In the genomic region with DNA sequence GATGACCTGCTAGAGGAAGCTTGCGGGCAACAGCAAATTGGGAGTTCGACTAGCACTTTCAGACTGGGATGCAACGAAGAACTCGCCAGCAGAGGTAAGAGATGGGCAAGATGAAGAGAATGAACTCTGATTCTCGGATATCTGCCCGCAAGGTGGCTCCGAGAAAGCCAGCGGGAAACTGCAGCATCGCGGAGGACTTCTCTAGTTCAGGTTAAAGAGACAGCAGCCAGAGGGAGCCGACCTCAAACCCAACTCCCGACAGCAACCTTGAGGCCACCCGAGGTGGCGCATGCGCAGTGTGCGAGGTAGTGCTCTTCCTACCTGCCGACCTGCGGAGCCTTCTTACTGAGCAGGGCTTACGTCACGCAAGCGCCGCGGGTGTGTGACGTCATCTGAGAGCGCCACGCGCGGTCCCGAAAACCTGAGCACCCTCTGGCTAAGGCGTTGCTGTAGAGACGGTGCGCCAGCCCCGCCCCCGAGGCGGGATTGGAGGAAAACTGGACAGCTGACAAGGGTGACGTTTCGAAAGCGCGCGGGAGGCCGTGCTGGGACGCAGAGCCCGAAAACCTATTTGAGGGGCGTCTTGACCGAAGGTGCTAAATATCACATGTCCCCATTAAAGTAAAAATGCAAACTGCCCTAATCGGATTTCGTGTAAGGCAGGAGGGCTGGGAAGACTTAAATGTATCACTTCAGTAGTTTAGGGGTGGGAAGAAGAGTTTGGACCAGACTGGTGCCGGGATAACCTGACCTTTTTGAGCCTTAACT, we compare ENCODE assay signal across 8 cellular contexts.
DNase-seq lines count a peak whose midpoint lies in the region; ATAC-seq and TF ChIP-seq lines count a peak whose summit lies in the region.

No MANE protein-coding gene starts in this region.

- TF ChIP-seq CTCF in PC-3 (conservative IDR thresholded peaks at IDR 0.05; ENCODE audit: low read depth, low read length) = no peak

- no peaks in the 10 kb centered on the region for H3F3A ChIP-seq in PC-3 (ENCODE audit: low read length, unreplicated experiment)

- POLR2A ChIA-PET in PC-3 (lab: Charles Lee; ENCODE audit: unreplicated experiment) = interaction anchor here (0.6 kb wide), 1 partner anchor 30 kb away, joined by 3 read pairs; no protein-coding TSS in a partner anchor

- H3K9me2 ChIP-seq in PC-3 (replicated peaks; ENCODE audit: low read length) = no peaks in the 10 kb centered on the region

- no peaks in the 10 kb centered on the region for H4K20me1 ChIP-seq in PC-3 (ENCODE audit: low read length)

- no TSS peak for BruUV-seq in PC-3 (replicated peaks; lab: Mats Ljungman, UMichigan)

- H3K79me2 ChIP-seq in PC-3 (ENCODE audit: low read length) = no peaks in the 10 kb centered on the region

- no peaks in the 10 kb centered on the region for H3K9me3 ChIP-seq in PC-3 (ENCODE audit: low read length)

- peak overlapping the region; percentile 77 for H3K4me2 ChIP-seq in PC-3 (ENCODE audit: low read length)

- intact Hi-C loops in PC-3 (cut with micrococcal nuclease) = loop anchor here (5.0 kb wide), 1 partner anchor 136 kb away; a partner anchor contains a TSS

- H3K4me1 ChIP-seq in PC-3 (ENCODE audit: insufficient read depth, low read length) = peaks cover 13% of the 10 kb centered on the region

- TF ChIP-seq POLR2A in erythroblast (IDR thresholded peaks at IDR 0.05; ENCODE audit: low read length) = peak; percentile 94

- no peak overlapping the region for H3K27ac ChIP-seq in PC-3 (ENCODE audit: low read length)

- H2AFZ ChIP-seq in PC-3 (ENCODE audit: low read length) = peak overlapping the region; percentile 91

- H3K9me3 Mint-ChIP-seq in activated T-cell treated with anti-CD3 and anti-CD28 coated beads, Interleukin-2, amount 50 U/mL, for 24 hours = no peaks in the 10 kb centered on the region

- no peaks in the 10 kb centered on the region for H3K36me3 ChIP-seq in PC-3 (ENCODE audit: low read depth, low read length)

- no peaks in the 10 kb centered on the region for H3K27me3 ChIP-seq in PC-3 (ENCODE audit: low read length)

- no peaks in the 10 kb centered on the region for H3K36me3 Mint-ChIP-seq in activated T-cell treated with anti-CD3 and anti-CD28 coated beads, Interleukin-2, amount 50 U/mL, for 24 hours (ENCODE audit: low read depth)

- no peaks in the 10 kb centered on the region for H3K27me3 Mint-ChIP-seq in activated T-cell treated with anti-CD3 and anti-CD28 coated beads, Interleukin-2, amount 50 U/mL, for 24 hours

- H3K4me3 ChIP-seq in Jurkat, Clone E6-1 (ENCODE audit: low read length) = peak overlapping the region; percentile 76
- peak overlapping the region; percentile 60 for H3K4me3 ChIP-seq in PC-3 (ENCODE audit: low read length)

- peaks cover 55% of the 10 kb centered on the region for H3K4me1 Mint-ChIP-seq in activated T-cell treated with anti-CD3 and anti-CD28 coated beads, Interleukin-2, amount 50 U/mL, for 24 hours (ENCODE audit: low read depth)

- ATAC-seq in GM21619 (IDR thresholded peaks at IDR 0.05; ENCODE audit: unreplicated experiment) (peak; percentile 66), PC-3 (peak; percentile 95)

- CTCF ChIA-PET in PC-3 (lab: Charles Lee) = no interaction called here

- DNase-seq in DMS153 treated with DMSO at 0.1 percent for 48 hours (lab: John Stamatoyannopoulos, UW; ENCODE audit: unreplicated experiment) (peak; percentile 100), PC-3 (peak; percentile 99), erythroblast (lab: John Stamatoyannopoulos, UW) (peak; percentile 100), mucosa of gallbladder (ENCODE audit: low spot score) (peak; percentile 100)
- peak; percentile 100 for DNase-seq in Jurkat, Clone E6-1 (ENCODE audit: low read depth, low spot score)
- peak; percentile 100 for DNase-seq in activated T-cell treated with anti-CD3 and anti-CD28 coated beads, Interleukin-2, amount 50 U/mL, for 24 hours
- peak; percentile 99 for DNase-seq in stimulated activated CD8-positive, alpha-beta memory T cell treated with anti-CD3 and anti-CD28 coated beads, Interleukin-4, amount 100 ng/mL, for 24 hours (ENCODE audit: low read depth)

- peak overlapping the region; percentile 95 for H3K27ac Mint-ChIP-seq in activated T-cell treated with anti-CD3 and anti-CD28 coated beads, Interleukin-2, amount 50 U/mL, for 24 hours

- peak overlapping the region; percentile 84 for H3K4me3 Mint-ChIP-seq in activated T-cell treated with anti-CD3 and anti-CD28 coated beads, Interleukin-2, amount 50 U/mL, for 24 hours

- peak overlapping the region; percentile 52 for H3K9ac ChIP-seq in PC-3 (ENCODE audit: low read length)
